ENCODE assay signal across 8 cellular contexts in the genomic region with DNA sequence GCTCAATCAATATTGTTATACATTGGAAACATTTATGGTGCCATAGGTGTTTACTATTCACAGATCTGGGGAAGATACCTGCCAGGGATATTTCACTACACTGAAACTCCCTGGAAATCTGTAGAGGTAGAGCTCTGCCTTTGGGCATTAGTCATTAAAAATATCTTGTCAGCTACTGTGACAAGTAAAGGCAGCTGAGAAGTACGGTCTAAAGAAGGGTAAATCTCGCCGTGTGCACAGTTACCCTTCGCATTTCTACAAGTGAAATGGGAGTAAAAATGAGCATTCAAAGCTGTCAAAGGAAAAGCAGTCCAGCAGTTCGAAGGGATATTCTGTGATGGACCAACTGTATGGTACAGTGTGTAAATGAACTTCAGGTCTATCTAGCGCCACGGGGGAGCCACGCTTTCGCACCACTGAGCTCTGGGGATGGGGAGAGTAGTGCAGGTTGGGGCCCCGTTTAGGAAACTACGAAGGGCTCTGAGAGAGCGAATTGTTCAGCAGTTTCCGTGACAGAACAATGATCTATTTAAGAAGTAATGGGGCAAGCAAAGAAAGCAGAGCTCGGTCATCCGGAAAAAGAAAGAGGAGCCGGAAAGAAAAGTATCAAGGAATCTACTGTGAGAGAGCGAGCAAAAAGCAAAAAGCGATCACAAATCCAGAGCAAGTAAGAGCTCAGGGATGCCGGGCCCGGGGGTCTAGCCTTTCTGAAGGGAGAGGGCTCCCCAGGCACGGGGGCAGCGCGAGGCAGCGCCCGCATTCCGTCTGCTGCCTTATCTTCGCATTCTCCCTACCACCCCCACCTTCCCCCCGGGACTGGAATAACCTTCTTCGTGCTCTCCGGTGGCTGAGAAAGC. TPM values are rescaled to one million over a fixed set of nuclear protein-coding genes. Genes with fewer than 3 reads are reported as not detected.
A peak's percentile ranks its signal among the peaks of the same experiment; 100 is the strongest.
DNase-seq lines count a peak whose midpoint lies in the region; ATAC-seq and TF ChIP-seq lines count a peak whose summit lies in the region.

No MANE protein-coding gene starts in this region.

- H3K27ac ChIP-seq in C4-2B: peak overlapping the region; percentile 87
- peak overlapping the region; percentile 40 to 94 (median 90) for H3K27ac ChIP-seq in gastroesophageal sphincter
- peak overlapping the region; percentile 87 to 93 (median 92) for H3K27ac ChIP-seq in transverse colon

- H3K4me1 ChIP-seq in gastroesophageal sphincter (peaks cover 0 to 43% (median 5%) of the 10 kb centered on the region in 3 donors), neuron (ENCODE audit: insufficient read depth, low read length) (peaks cover 28% of the 10 kb centered on the region), transverse colon (peaks cover 10 to 41% (median 20%) of the 10 kb centered on the region in 4 donors)

- no peaks in the 10 kb centered on the region for H3K9me3 Mint-ChIP-seq in activated T-helper 2 cell treated with anti-CD3 and anti-CD28 coated beads, Interferon-gamma antibody, Interleukin-2, Interleukin-4, amounts not matched to agents 10 μg/mL and 5 μg/mL and 100 μg/mL, durations not matched to agents 14 hours and 24 hours and 36 hours

- no peaks in the 10 kb centered on the region for H3K27me3 ChIP-seq in gastroesophageal sphincter
- no peaks in the 10 kb centered on the region for H3K27me3 ChIP-seq in neuron (ENCODE audit: insufficient read depth, low read length)
- no peaks in the 10 kb centered on the region for H3K27me3 ChIP-seq in transverse colon

- peak overlapping the region; percentile 94 for H3K27ac Mint-ChIP-seq in activated T-helper 2 cell treated with anti-CD3 and anti-CD28 coated beads, Interferon-gamma antibody, Interleukin-2, Interleukin-4, amounts not matched to agents 10 μg/mL and 5 μg/mL and 100 μg/mL, durations not matched to agents 14 hours and 24 hours and 36 hours

- peaks cover 39% of the 10 kb centered on the region for H3K4me1 Mint-ChIP-seq in activated T-helper 2 cell treated with anti-CD3 and anti-CD28 coated beads, Interferon-gamma antibody, Interleukin-2, Interleukin-4, amounts not matched to agents 10 μg/mL and 5 μg/mL and 100 μg/mL, durations not matched to agents 14 hours and 24 hours and 36 hours (ENCODE audit: low read depth)

- peak; percentile 23 for ATAC-seq in GM21515 (IDR thresholded peaks at IDR 0.05; ENCODE audit: unreplicated experiment)
- no peak for ATAC-seq in gastroesophageal sphincter
- no peak for ATAC-seq in GM19452 (IDR thresholded peaks at IDR 0.05; ENCODE audit: unreplicated experiment)

- H3K4me3 Mint-ChIP-seq in activated T-helper 2 cell treated with anti-CD3 and anti-CD28 coated beads, Interferon-gamma antibody, Interleukin-2, Interleukin-4, amounts not matched to agents 10 μg/mL and 5 μg/mL and 100 μg/mL, durations not matched to agents 14 hours and 24 hours and 36 hours (ENCODE audit: low read depth): peak overlapping the region; percentile 96

- H2AFZ ChIP-seq in neuron (ENCODE audit: low read depth, low read length): peak overlapping the region; percentile 90

- 0 to 1% methylated on average over 18 to 28 of the region's 30 CpGs for WGBS in gastroesophageal sphincter (ENCODE audit: low coverage in 1 of 2), 2 donors
- WGBS in transverse colon (ENCODE audit: low coverage in 1 of 2), 2 donors: 3 to 4% methylated on average over 16 to 30 of the region's 30 CpGs

- peaks cover 20% of the 10 kb centered on the region for H3K27me3 Mint-ChIP-seq in activated T-helper 2 cell treated with anti-CD3 and anti-CD28 coated beads, Interferon-gamma antibody, Interleukin-2, Interleukin-4, amounts not matched to agents 10 μg/mL and 5 μg/mL and 100 μg/mL, durations not matched to agents 14 hours and 24 hours and 36 hours (ENCODE audit: low read depth)

- TF ChIP-seq POLR2A in gastroesophageal sphincter (IDR thresholded peaks at IDR 0.05): no peak
- no peak for TF ChIP-seq POLR2A in transverse colon (IDR thresholded peaks at IDR 0.05)

- DNase-seq in NCI-H510A treated with DMSO at 0.1 percent for 48 hours (lab: John Stamatoyannopoulos, UW): peak; percentile 15
- DNase-seq in activated T-helper 2 cell treated with anti-CD3 and anti-CD28 coated beads, Interferon-gamma antibody, Interleukin-2, Interleukin-4, amounts not matched to agents 10 μg/mL and 5 μg/mL and 100 μg/mL, durations not matched to agents 14 hours and 24 hours and 36 hours (ENCODE audit: low spot score): peak; percentile 21
- peak; percentile 32 for DNase-seq in transverse colon

- in situ Hi-C loops in transverse colon (cut with MboI; ENCODE audit: low pct_ligation_motif_present in 1 of 4, low pct_unique_long_range_greater_than_20kb in 1 of 4, low sequenced_read_pairs in 3 of 4): no loop called here

- H3K9me3 ChIP-seq in gastroesophageal sphincter (no peaks in the 10 kb centered on the region), neuron (ENCODE audit: low read length) (no peaks in the 10 kb centered on the region), transverse colon (no peaks in the 10 kb centered on the region)

- H3K4me3 ChIP-seq in gastroesophageal sphincter (peak overlapping the region; percentile 82 to 85), neuron (ENCODE audit: low read length) (peak overlapping the region; percentile 85), transverse colon (peak overlapping the region; percentile 66 to 78 (median 71))

- TF ChIP-seq CTCF in C4-2B (conservative IDR thresholded peaks at IDR 0.05) (no peak), gastroesophageal sphincter (IDR thresholded peaks at IDR 0.05) (no peak), transverse colon (IDR thresholded peaks at IDR 0.05) (no peak)

- no peaks in the 10 kb centered on the region for H3K36me3 ChIP-seq in gastroesophageal sphincter
- peaks cover 3% of the 10 kb centered on the region for H3K36me3 ChIP-seq in neuron (ENCODE audit: insufficient read depth, low read length)
- H3K36me3 ChIP-seq in transverse colon: no peaks in the 10 kb centered on the region

- TF ChIP-seq EP300 in gastroesophageal sphincter (IDR thresholded peaks at IDR 0.05): no peak
- no peak for TF ChIP-seq EP300 in transverse colon (IDR thresholded peaks at IDR 0.05; ENCODE audit: low read depth)

- intact Hi-C loops in activated T-helper 2 cell treated with anti-CD3 and anti-CD28 coated beads, Interferon-gamma antibody, Interleukin-2, Interleukin-4, amounts not matched to agents 10 μg/mL and 5 μg/mL and 100 μg/mL, durations not matched to agents 14 hours and 24 hours and 36 hours (cut with micrococcal nuclease): loop anchor here (1.0 to 10.0 kb wide), 6 partner anchors 28 to 1680 kb away; a partner anchor contains a TSS
- intact Hi-C loops in transverse colon (cut with DNase I; ENCODE audit: low total_unique reads): loop anchor here (10.0 kb wide), 1 partner anchor 1464 kb away; no protein-coding TSS in a partner anchor

- H3K36me3 Mint-ChIP-seq in activated T-helper 2 cell treated with anti-CD3 and anti-CD28 coated beads, Interferon-gamma antibody, Interleukin-2, Interleukin-4, amounts not matched to agents 10 μg/mL and 5 μg/mL and 100 μg/mL, durations not matched to agents 14 hours and 24 hours and 36 hours (ENCODE audit: low read depth): no peaks in the 10 kb centered on the region

RNA-seq across cellular contexts. Expression of a gene that starts 0.6 kb away (rescaled TPM):
- 0.23 and 0.28 TPM in 2 replicates for total RNA-seq in activated T-helper 2 cell treated with anti-CD3 and anti-CD28 coated beads, Interferon-gamma antibody, Interleukin-2, Interleukin-4, amounts not matched to agents 10 μg/mL and 5 μg/mL and 100 μg/mL, durations not matched to agents 14 hours and 24 hours and 36 hours
- total RNA-seq in gastroesophageal sphincter (under 1 TPM; 0.22 to 0.94 (median 0.47) TPM), transverse colon (under 1 TPM in 3 of 4 donors, not detected in 1; 0.14 to 0.95 (median 0.75) TPM)

RNA-seq across cellular contexts. Expression of a gene that starts 0.9 kb away (rescaled TPM):
- 16.6 and 16.7 TPM in 2 replicates for total RNA-seq in activated T-helper 2 cell treated with anti-CD3 and anti-CD28 coated beads, Interferon-gamma antibody, Interleukin-2, Interleukin-4, amounts not matched to agents 10 μg/mL and 5 μg/mL and 100 μg/mL, durations not matched to agents 14 hours and 24 hours and 36 hours
- total RNA-seq in gastroesophageal sphincter (10 to 100 TPM; 26.6 to 34.9 (median 29.5) TPM), transverse colon (100 to 1,000 TPM in 1 of 4 donors, 10 to 100 TPM in 3; 35.0 to 115 (median 46.2) TPM)
